In the genomic region with DNA sequence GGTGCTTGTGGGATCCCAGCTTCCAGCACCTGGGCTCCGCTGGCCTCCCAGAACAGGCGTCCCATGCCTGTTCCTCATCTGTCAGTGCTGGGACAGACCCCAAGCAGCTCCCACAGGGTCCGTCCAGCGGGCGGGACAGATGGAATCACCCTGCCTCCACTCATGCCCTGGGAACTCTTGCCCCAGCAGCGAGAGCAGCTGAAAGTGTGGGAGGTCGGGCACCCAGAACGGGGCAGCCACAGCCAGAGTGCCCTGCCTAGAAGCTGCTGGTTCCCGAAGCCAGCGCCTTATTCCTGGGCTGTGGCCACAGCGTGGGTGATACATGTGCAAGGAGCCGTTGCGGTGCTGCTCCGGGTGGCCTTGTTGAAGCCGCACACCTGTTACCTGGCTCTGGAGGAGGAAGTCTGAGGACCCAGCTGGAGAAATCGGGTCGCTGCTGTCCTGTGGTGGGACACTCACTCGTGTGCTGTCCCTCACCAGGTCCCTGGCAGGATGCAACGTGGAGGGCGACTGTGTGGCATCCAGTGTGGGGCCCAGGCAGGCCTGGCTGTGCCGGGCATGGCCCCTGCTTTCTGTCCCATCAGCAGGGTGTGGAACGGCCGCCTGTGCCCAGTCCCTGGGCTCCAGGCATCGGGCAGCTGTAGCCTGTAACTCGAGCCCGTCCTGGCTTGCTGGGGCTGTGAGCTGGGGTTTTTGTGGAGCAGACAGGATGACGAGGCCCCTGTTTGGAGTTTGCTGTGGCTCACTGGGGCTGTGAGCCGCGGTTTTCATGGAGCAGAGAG, we compare ENCODE assay signal across 19 cellular contexts. TPM values are rescaled to one million over a fixed set of nuclear protein-coding genes. Genes with fewer than 3 reads are reported as not detected.
DNase-seq lines count a peak whose midpoint lies in the region; ATAC-seq and TF ChIP-seq lines count a peak whose summit lies in the region.
"Had no signal": no experiment of that assay in that cellular context is flagged by ENCODE, and none has a peak within 500 bp of the region (broad histone marks: within the 10 kb centered on the region; RNA-seq: fewer than 3 reads in every experiment).

No MANE protein-coding gene starts in this region.

- DNase-seq in H9 (no peak), SJCRH30 (peak; percentile 86 to 89), left kidney (ENCODE audit: low read depth, low spot score) (peak; percentile 61), NCI-H1694 (lab: John Stamatoyannopoulos, UW) (no peak)
- no peak for DNase-seq in activated CD4-positive, alpha-beta T cell treated with anti-CD3 and anti-CD28 coated beads, Interleukin-2, amount 10 ng/mL, durations not matched to agents 24 days and 14 days
- DNase-seq: activated CD4-positive, alpha-beta T cell treated with anti-CD3 and anti-CD28 coated beads for 36 hours; activated effector memory CD4-positive, alpha-beta T cell treated with anti-CD3 and anti-CD28 coated beads, Interleukin-2, amount 50 U/mL, for 16 hours; AML-193; dorsolateral prefrontal cortex; foreskin melanocyte; NCI-H1436; nucleus accumbens; stimulated activated naive CD4-positive, alpha-beta T cell treated with Interleukin-2 at 50 U/mL for 16 hours; tibial artery had no signal

- no peak overlapping the region for H3K9ac ChIP-seq in H9 (ENCODE audit: extremely low read depth, insufficient read length, low read length)
- peak overlapping the region; percentile 43 to 73 (median 50) for H3K9ac ChIP-seq in skeletal muscle tissue (ENCODE audit: low read depth in 1 of 3, low read length in 3 of 3)

- no peak overlapping the region for H2AFZ ChIP-seq in H9 (ENCODE audit: low read length)

- H2BK15ac ChIP-seq in H9 (ENCODE audit: low read depth, low read length) = no peak overlapping the region

- H3K4me3 ChIP-seq in SJCRH30 = peak overlapping the region; percentile 4; the same call in 1 of the 2 replicates
- peak overlapping the region in 2 of 3 donors; percentile 46 to 49 for H3K4me3 ChIP-seq in skeletal muscle tissue (ENCODE audit: low read length in 3 of 3)
- H3K4me3 ChIP-seq: breast epithelium, dorsolateral prefrontal cortex, left lung, mucosa of descending colon, tibial artery had no signal

- ATAC-seq in HG03571 (IDR thresholded peaks at IDR 0.05; ENCODE audit: unreplicated experiment) = no peak
- ATAC-seq: activated CD4-positive, alpha-beta T cell treated with anti-CD3 and anti-CD28 coated beads for 36 hours had no signal

- no peak overlapping the region for H2BK120ac ChIP-seq in H9 (ENCODE audit: low read depth, low read length, poor library complexity, severe bottlenecking)

- H3K9me3 ChIP-seq in H9 (ENCODE audit: control insufficient read depth, low read depth, low read length) (no peaks in the 10 kb centered on the region), SJCRH30 (replicated peaks) (no peaks in the 10 kb centered on the region), skeletal muscle tissue (ENCODE audit: control insufficient read depth in 3 of 3, low read length in 3 of 3) (no peaks in the 10 kb centered on the region)
- H3K9me3 ChIP-seq: breast epithelium, left lung, mucosa of descending colon, tibial artery had no signal

- H3K18ac ChIP-seq in H9 (ENCODE audit: insufficient read length, low read depth, low read length) = no peak overlapping the region

- H3K36me3 ChIP-seq in SJCRH30 (no peaks in the 10 kb centered on the region), skeletal muscle tissue (ENCODE audit: control insufficient read depth in 3 of 3, insufficient read depth in 3 of 3, low read length in 3 of 3) (no peaks in the 10 kb centered on the region)
- H3K36me3 ChIP-seq: breast epithelium had no signal

- H3K4me1 ChIP-seq in H9 (ENCODE audit: insufficient read depth, low read length) (no peaks in the 10 kb centered on the region), SJCRH30 (peaks cover 42% of the 10 kb centered on the region), skeletal muscle tissue (ENCODE audit: control insufficient read depth in 3 of 3, insufficient read depth in 3 of 3, low read length in 3 of 3) (peaks cover 30 to 50% (median 50%) of the 10 kb centered on the region in 3 donors)
- H3K4me1 ChIP-seq: breast epithelium had no signal

- H3K9me3 Mint-ChIP-seq in H9 = no peaks in the 10 kb centered on the region
- no peaks in the 10 kb centered on the region for H3K9me3 Mint-ChIP-seq in activated CD4-positive, alpha-beta T cell treated with anti-CD3 and anti-CD28 coated beads, Interleukin-2, amount 10 ng/mL, durations not matched to agents 24 days and 14 days

- no peaks in the 10 kb centered on the region for H3K27me3 Mint-ChIP-seq in H9 (ENCODE audit: low read depth)
- no peaks in the 10 kb centered on the region for H3K27me3 Mint-ChIP-seq in activated CD4-positive, alpha-beta T cell treated with anti-CD3 and anti-CD28 coated beads, Interleukin-2, amount 10 ng/mL, durations not matched to agents 24 days and 14 days
- H3K27me3 Mint-ChIP-seq: activated CD4-positive, alpha-beta T cell treated with anti-CD3 and anti-CD28 coated beads for 36 hours had no signal

- no peak for TF ChIP-seq CTCF in H9 (conservative IDR thresholded peaks at IDR 0.05)

- H4K91ac ChIP-seq in H9 (ENCODE audit: insufficient read length, low read depth, low read length) = no peak overlapping the region

- H3K4me1 Mint-ChIP-seq in H9 = peaks cover 7 to 32% of the 10 kb centered on the region in 2 experiments
- H3K4me1 Mint-ChIP-seq in activated CD4-positive, alpha-beta T cell treated with anti-CD3 and anti-CD28 coated beads, Interleukin-2, amount 10 ng/mL, durations not matched to agents 24 days and 14 days = peaks cover 2% of the 10 kb centered on the region

- H3K23ac ChIP-seq in H9 (ENCODE audit: insufficient read length, low read depth, low read length) = no peak overlapping the region

- no peak overlapping the region for H3K4me3 Mint-ChIP-seq in H9
- H3K4me3 Mint-ChIP-seq in activated CD4-positive, alpha-beta T cell treated with anti-CD3 and anti-CD28 coated beads, Interleukin-2, amount 10 ng/mL, durations not matched to agents 24 days and 14 days = no peak overlapping the region
- H3K4me3 Mint-ChIP-seq: activated CD4-positive, alpha-beta T cell treated with anti-CD3 and anti-CD28 coated beads for 36 hours had no signal

- H3K23me2 ChIP-seq in H9 (ENCODE audit: insufficient read length, low read depth, low read length, poor library complexity, severe bottlenecking) = no peaks in the 10 kb centered on the region

- no CpG with 5 or more reads among the region's 29 CpGs for WGBS in H9 (ENCODE audit: extremely low coverage, insufficient read length, low lambda C conversion rate)

- H2BK20ac ChIP-seq in H9 (ENCODE audit: low read depth, low read length, poor library complexity, severe bottlenecking) = no peak overlapping the region

- no peak overlapping the region for H3K4ac ChIP-seq in H9 (ENCODE audit: low read depth, low read length)

- no peaks in the 10 kb centered on the region for H4K20me1 ChIP-seq in H9 (ENCODE audit: control insufficient read depth, insufficient read depth, insufficient read length)

- no peak overlapping the region for H2BK12ac ChIP-seq in H9 (ENCODE audit: insufficient read length, low read depth, low read length)

- no peaks in the 10 kb centered on the region for H3K79me1 ChIP-seq in H9 (ENCODE audit: insufficient read depth, low read depth, low read length, poor library complexity, severe bottlenecking)

- peak overlapping the region in 2 of 3 experiments; percentile 52 to 92; a peak in 3 of 7 replicates for H3K27ac Mint-ChIP-seq in H9
- H3K27ac Mint-ChIP-seq in activated CD4-positive, alpha-beta T cell treated with anti-CD3 and anti-CD28 coated beads, Interleukin-2, amount 10 ng/mL, durations not matched to agents 24 days and 14 days = no peak overlapping the region
- H3K27ac Mint-ChIP-seq: activated CD4-positive, alpha-beta T cell treated with anti-CD3 and anti-CD28 coated beads for 36 hours had no signal

- H3K27me3 ChIP-seq in H9 (ENCODE audit: insufficient read depth, low read length) (no peaks in the 10 kb centered on the region), SJCRH30 (no peaks in the 10 kb centered on the region), skeletal muscle tissue (ENCODE audit: control insufficient read depth in 3 of 3, insufficient read depth in 3 of 3, low read length in 3 of 3) (no peaks in the 10 kb centered on the region)
- H3K27me3 ChIP-seq: breast epithelium, dorsolateral prefrontal cortex, left lung, tibial artery had no signal

- no peak overlapping the region; the same call in 1 of the 2 replicates for H3K14ac ChIP-seq in H9 (ENCODE audit: insufficient read depth, low read length)

- no peak overlapping the region for H2AK5ac ChIP-seq in H9 (ENCODE audit: insufficient read length, low read length)

- no peak overlapping the region for H3K4me2 ChIP-seq in H9 (ENCODE audit: insufficient read depth, insufficient read length, low read length)

- no peaks in the 10 kb centered on the region for H3K79me2 ChIP-seq in H9 (ENCODE audit: insufficient read depth, low read length)

- no peak overlapping the region for H4K8ac ChIP-seq in H9 (replicated peaks; ENCODE audit: insufficient read length, low read depth, low read length)

- no peak overlapping the region for H3T11ph ChIP-seq in H9 (ENCODE audit: low read length)

- H3K36me3 Mint-ChIP-seq in H9 (ENCODE audit: insufficient read depth in 1 of 3, low read depth in 3 of 3) = no peaks in the 10 kb centered on the region
- peaks cover 3% of the 10 kb centered on the region for H3K36me3 Mint-ChIP-seq in activated CD4-positive, alpha-beta T cell treated with anti-CD3 and anti-CD28 coated beads, Interleukin-2, amount 10 ng/mL, durations not matched to agents 24 days and 14 days (ENCODE audit: low read depth)

- no peak overlapping the region for H2BK5ac ChIP-seq in H9 (ENCODE audit: insufficient read length, low read length)

- intact Hi-C loops in activated CD4-positive, alpha-beta T cell treated with anti-CD3 and anti-CD28 coated beads, Interleukin-2, amount 10 ng/mL, durations not matched to agents 24 days and 14 days (cut with micrococcal nuclease) = no loop called here

- no peak overlapping the region for H3K27ac ChIP-seq in H9 (ENCODE audit: insufficient read length, low read depth, low read length)
- H3K27ac ChIP-seq in SJCRH30 = no peak overlapping the region
- H3K27ac ChIP-seq in skeletal muscle tissue (ENCODE audit: low read depth, low read length) = peak overlapping the region; percentile 70
- H3K27ac ChIP-seq: left lung, tibial artery had no signal

- H3K56ac ChIP-seq in H9 (ENCODE audit: insufficient read length, low read depth, low read length) = no peak overlapping the region

- H4K5ac ChIP-seq in H9 (ENCODE audit: insufficient read length, low read depth, low read length) = no peak overlapping the region

RNA-seq across cellular contexts. Expression of a gene that starts 16.2 kb away (rescaled TPM):
- 19.8 and 20.4 TPM in 2 replicates for total RNA-seq in H9 (2021)
- total RNA-seq in SJCRH30 (2014; rRNA removed; shearing (Covaris generic)) = 8.6 and 8.8 TPM in 2 replicates
- total RNA-seq in skeletal muscle tissue = 26.1 TPM
- total RNA-seq in activated CD4-positive, alpha-beta T cell treated with anti-CD3 and anti-CD28 coated beads, Interleukin-2, amount 10 ng/mL, durations not matched to agents 24 days and 14 days = 63.8 and 66.1 TPM in 2 replicates

Comparison
In these comparisons a context has a peak if more than half of its experiments do, and no peak if none do; other contexts are left out.
1. DNase-seq: peak in SJCRH30 (2 of 2) and left kidney (single experiment); none in H9 (single experiment), activated CD4-positive, alpha-beta T cell treated with anti-CD3 and anti-CD28 coated beads, Interleukin-2, amount 10 ng/mL, durations not matched to agents 24 days and 14 days (single experiment) and NCI-H1694 (single experiment).